8 cellular contexts compared by ENCODE assay signal in genomic region chr12:34304546-34304945, GRCh38.
"Had no signal": no experiment of that assay in that cellular context is flagged by ENCODE, and none has a peak within 500 bp of the region (broad histone marks: within the 10 kb centered on the region; RNA-seq: fewer than 3 reads in every experiment).

No MANE protein-coding gene starts in this region.

- DNase-seq: GDM1, GF-D8 had no signal

- ATAC-seq: GM12878 had no signal

- FAIRE-seq: G401.6, GM12878, GM12891, GM12892, GM18507, GM19239 had no signal

- H3K4me3 ChIP-seq: GM12878 had no signal
